In the genomic region with DNA sequence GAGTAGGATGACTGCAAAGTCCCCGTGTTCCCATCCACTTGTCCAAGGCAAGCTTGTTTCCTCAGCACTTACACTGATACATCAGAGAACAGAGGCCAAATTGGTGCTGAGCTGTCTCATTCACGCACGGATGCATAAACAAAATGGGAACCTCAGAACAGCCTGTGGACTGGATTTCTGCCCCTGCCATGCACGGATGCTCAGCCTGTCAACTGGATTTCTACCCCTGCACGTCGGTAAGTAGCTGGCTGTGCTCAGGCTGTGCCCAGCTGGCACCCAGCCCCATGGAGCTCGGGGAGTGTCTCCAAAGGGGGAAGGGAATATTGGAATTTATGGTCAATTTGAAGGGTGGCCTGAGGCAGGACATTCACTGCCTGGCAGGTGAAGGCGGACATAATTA, we compare ENCODE assay signal across 13 cellular contexts.
"Had no signal": no experiment of that assay in that cellular context is flagged by ENCODE, and none has a peak within 500 bp of the region (broad histone marks: within the 10 kb centered on the region; RNA-seq: fewer than 3 reads in every experiment).

No MANE protein-coding gene starts in this region.

- H3K27ac Mint-ChIP-seq: activated naive CD8-positive, alpha-beta T cell treated with anti-CD3 and anti-CD28 coated beads for 36 hours; activated T-helper 1 cell treated with anti-CD3 and anti-CD28 coated beads, Interleukin-12 subunit alpha, Interleukin-12 subunit beta, Interleukin-2, Interleukin-4 antibody, amounts not matched to agents 30 ng/mL and 10 ng/mL and 1 ng/mL, durations not matched to agents 14 hours and 24 hours and 36 hours; dendritic cell treated with granulocyte-macrophage colony-stimulating factor and Interleukin-4, amounts not matched to agents 40 ng/mL and 50 ng/mL, for 4 days had no signal

- DNase-seq: activated CD4-positive, CD25-positive, alpha-beta regulatory T cell treated with anti-CD3 and anti-CD28 coated beads, Interleukin-2, amount 50 U/mL, for 72 hours; activated naive CD8-positive, alpha-beta T cell treated with anti-CD3 and anti-CD28 coated beads for 36 hours; anterior cingulate cortex; effector memory CD4-positive, alpha-beta T cell; foreskin keratinocyte; left cardiac atrium; midbrain; ovary; sigmoid colon; stimulated activated CD4-positive, alpha-beta T cell treated with anti-CD3 and anti-CD28 coated beads, Interleukin-1b, Interleukin-23, amount 100 ng/mL, for 48 hours had no signal

- H3K4me1 Mint-ChIP-seq: activated naive CD8-positive, alpha-beta T cell treated with anti-CD3 and anti-CD28 coated beads for 36 hours; neural crest cell had no signal

- H3K4me3 Mint-ChIP-seq: activated naive CD8-positive, alpha-beta T cell treated with anti-CD3 and anti-CD28 coated beads for 36 hours; activated T-helper 1 cell treated with anti-CD3 and anti-CD28 coated beads, Interleukin-12 subunit alpha, Interleukin-12 subunit beta, Interleukin-2, Interleukin-4 antibody, amounts not matched to agents 30 ng/mL and 10 ng/mL and 1 ng/mL, durations not matched to agents 14 hours and 24 hours and 36 hours; dendritic cell treated with granulocyte-macrophage colony-stimulating factor and Interleukin-4, amounts not matched to agents 40 ng/mL and 50 ng/mL, for 4 days; neural crest cell had no signal

- H3K9me3 Mint-ChIP-seq: activated naive CD8-positive, alpha-beta T cell treated with anti-CD3 and anti-CD28 coated beads for 36 hours; activated T-helper 1 cell treated with anti-CD3 and anti-CD28 coated beads, Interleukin-12 subunit alpha, Interleukin-12 subunit beta, Interleukin-2, Interleukin-4 antibody, amounts not matched to agents 30 ng/mL and 10 ng/mL and 1 ng/mL, durations not matched to agents 14 hours and 24 hours and 36 hours; dendritic cell treated with granulocyte-macrophage colony-stimulating factor and Interleukin-4, amounts not matched to agents 40 ng/mL and 50 ng/mL, for 4 days; neural crest cell had no signal

- H3K36me3 Mint-ChIP-seq: activated naive CD8-positive, alpha-beta T cell treated with anti-CD3 and anti-CD28 coated beads for 36 hours had no signal

- ATAC-seq: foreskin keratinocyte, left cardiac atrium had no signal
